Comparison of ENCODE assay signal across 9 cellular contexts in genomic region chr1:1004780-1005697, GRCh38. TPM values are rescaled to one million over a fixed set of nuclear protein-coding genes. Genes with fewer than 3 reads are reported as not detected.
A peak's percentile ranks its signal among the peaks of the same experiment; 100 is the strongest.
DNase-seq lines count a peak whose midpoint lies in the region; ATAC-seq, FAIRE-seq and TF ChIP-seq lines count a peak whose summit lies in the region.
"Had no signal": no experiment of that assay in that cellular context is flagged by ENCODE, and none has a peak within 500 bp of the region (broad histone marks: within the 10 kb centered on the region; RNA-seq: fewer than 3 reads in every experiment).

No MANE protein-coding gene starts in this region.

- WGBS in HepG2 (ENCODE audit: low lambda C conversion rate) = 18% methylated on average over 16 of the region's 21 CpGs

- 0 out of 2 replicates have a peak, but pooled peaks have one; percentile 38 for TF ChIP-seq RAD21 in HepG2 (CRISPR knock-in tag; IDR thresholded peaks at IDR 0.05)

- H3K27me3 Mint-ChIP-seq in activated T-helper 17 cell treated with anti-CD3 and anti-CD28 coated beads, Interleukin-2, amount 50 U/mL, for 72 hours = peaks cover 17% of the 10 kb centered on the region

- POLR2A ChIA-PET in HepG2 (lab: Yijun Ruan, JAX) (interaction anchor here (1.0 to 4.1 kb wide), 7 partner anchors 8 to 59 kb away, joined by 3 to 61 read pairs (median 7); partner anchors contain the start of genes AGRN and ISG15), GM10248 (lab: Yijun Ruan, JAX) (no interaction called here)

- peak; percentile 62 for FAIRE-seq in HepG2 (lab: Jason Lieb, UNC)

- no peak overlapping the region for H3K27ac Mint-ChIP-seq in activated T-helper 17 cell treated with anti-CD3 and anti-CD28 coated beads, Interleukin-2, amount 50 U/mL, for 72 hours

- no peaks in the 10 kb centered on the region for H4K20me1 ChIP-seq in HepG2 (ENCODE audit: insufficient read depth, low read length)

- no peaks in the 10 kb centered on the region for H3K9me3 Mint-ChIP-seq in activated T-helper 17 cell treated with anti-CD3 and anti-CD28 coated beads, Interleukin-2, amount 50 U/mL, for 72 hours

- H2AFZ ChIP-seq in HepG2 (ENCODE audit: low read length) = no peak overlapping the region

- peak overlapping the region; percentile 77 for H3K9ac ChIP-seq in HepG2 (ENCODE audit: insufficient read depth, low read depth, low read length)

- ATAC-seq in activated T-helper 17 cell treated with anti-CD3 and anti-CD28 coated beads, Interleukin-2, amount 50 U/mL, for 72 hours (replicated peaks) = no peak
- ATAC-seq in HepG2 (peak; percentile 45), HG03521 (IDR thresholded peaks at IDR 0.05; ENCODE audit: unreplicated experiment) (no peak), GM18519 (IDR thresholded peaks at IDR 0.05; ENCODE audit: low FRiP score, unreplicated experiment) (no peak)

- H3K4me3 Mint-ChIP-seq in activated T-helper 17 cell treated with anti-CD3 and anti-CD28 coated beads, Interleukin-2, amount 50 U/mL, for 72 hours = peak overlapping the region; percentile 36

- intact Hi-C loops in HepG2 (cut with micrococcal nuclease; ENCODE audit: unreplicated experiment) = loop anchor here (10.0 kb wide), 1 partner anchor 230 kb away; the partner anchor contains the start of genes B3GALT6 and SDF4

- TF ChIP-seq CTCF in HepG2 (CRISPR knock-in tag; IDR thresholded peaks at IDR 0.05) (no peak; the same call in 1 of the 2 replicates), GM10248 (IDR thresholded peaks at IDR 0.05; ENCODE audit: control extremely low read depth, extremely low read depth, low read depth, missing control alignments) (no peak)

- H3K4me3 ChIP-seq in HepG2 (replicated peaks in 1 of 3; ENCODE audit: insufficient read depth in 1 of 3, low read depth in 2 of 3, low read length in 3 of 3) = peak overlapping the region; percentile 56 to 77 (median 70)
- H3K4me3 ChIP-seq: dorsolateral prefrontal cortex had no signal

- peak; percentile 66 for DNase-seq in AG08396 (ENCODE audit: low spot score)
- peak; percentile 64 for DNase-seq in HK-2 (ENCODE audit: unreplicated experiment)
- no peak for DNase-seq in HepG2 (ENCODE audit: low spot score)
- no peak for DNase-seq in NK-92 treated with Interleukin-12 subunit alpha and Interleukin-12 subunit beta, amount 100 ng/mL, for 24 hours (lab: John Stamatoyannopoulos, UW)
- no peak for DNase-seq in GM10248 (ENCODE audit: extremely low spot score)

- 0 out of 4 replicates have a peak, but pooled peaks of 1 of the 2 experiments have one; percentile 6 for TF ChIP-seq EP300 in HepG2 (IDR thresholded peaks at IDR 0.05; ENCODE audit: low read depth in 2 of 2, low read length in 2 of 2)
- TF ChIP-seq EP300 in HepG2 (CRISPR knock-in tag; IDR thresholded peaks at IDR 0.05; ENCODE audit: borderline replicate concordance) = no peak

- H3K9me3 ChIP-seq in HepG2 (ENCODE audit: low read length) = no peaks in the 10 kb centered on the region

- peaks cover 12% of the 10 kb centered on the region for H3K79me2 ChIP-seq in HepG2 (ENCODE audit: insufficient read depth, low read length)

- BruUV-seq in HepG2 (replicated peaks; lab: Mats Ljungman, UMichigan) = no TSS peak

- in situ Hi-C loops in HepG2 (cut with HindIII; ENCODE audit: extremely low pct_ligation_motif_present, low pct_unique_long_range_greater_than_20kb) = no loop called here

- H3K27ac ChIP-seq in HepG2 (ENCODE audit: extremely low read length, insufficient read depth, low read length) = peak overlapping the region; percentile 88

- no peaks in the 10 kb centered on the region for H3K27me3 ChIP-seq in HepG2 (ENCODE audit: control insufficient read depth in 1 of 2, insufficient read depth in 2 of 2, low read length in 2 of 2)

- H3K4me1 ChIP-seq in HepG2 (ENCODE audit: insufficient read depth, low read length) = peaks cover 54% of the 10 kb centered on the region

- H3K36me3 Mint-ChIP-seq in activated T-helper 17 cell treated with anti-CD3 and anti-CD28 coated beads, Interleukin-2, amount 50 U/mL, for 72 hours (ENCODE audit: low read depth) = peaks cover 4% of the 10 kb centered on the region

- peaks cover 11% of the 10 kb centered on the region for H3K4me1 Mint-ChIP-seq in activated T-helper 17 cell treated with anti-CD3 and anti-CD28 coated beads, Interleukin-2, amount 50 U/mL, for 72 hours

- peak overlapping the region; percentile 87 for H3K4me2 ChIP-seq in HepG2 (ENCODE audit: low read depth, low read length)

- CTCF ChIA-PET in HepG2 (lab: Yijun Ruan, JAX; ENCODE audit: low intra/inter-chr PET ratio, low total read pairs) = no interaction called here
- CTCF ChIA-PET in GM10248 (lab: Yijun Ruan, JAX) = interaction anchor here (1.5 to 5.6 kb wide), 5 partner anchors 9 to 58 kb away, joined by 4 to 54 read pairs (median 6); no protein-coding TSS in a partner anchor

- TF ChIP-seq POLR2A in HepG2 (IDR thresholded peaks at IDR 0.05; ENCODE audit: insufficient read depth in 1 of 2, low read depth in 2 of 2, low read length in 2 of 2) = 0 out of 4 replicates have a peak, but pooled peaks of 1 of the 2 experiments have one; percentile 31

- no peaks in the 10 kb centered on the region for H3K36me3 ChIP-seq in HepG2 (replicated peaks in 1 of 2; ENCODE audit: control insufficient read depth in 1 of 2, insufficient read depth in 2 of 2, low read length in 2 of 2)

RNA-seq across cellular contexts. Expression of gene HES4, which starts 5.1 kb away (rescaled TPM):
- total RNA-seq in activated T-helper 17 cell treated with anti-CD3 and anti-CD28 coated beads, Interleukin-2, amount 50 U/mL, for 72 hours = 1 to 10 TPM in 1 of 2 donors, not detected in 1; 2.5 TPM
- 4.4 and 8.8 TPM in 2 replicates for total RNA-seq in HepG2 (2016; rRNA removed; fragmentation: Illumina TruSeq; extraction: Trizol)
- 16.5 and 25.5 TPM in 2 replicates for total RNA-seq in HepG2 (2016; cell fraction: cytosol; rRNA removed; fragmentation: Illumina TruSeq; extraction: Trizol; ENCODE audit: low read depth)
- 3.4 and 7.9 TPM in 2 replicates for total RNA-seq in HepG2 (2016; cell fraction: insoluble cytoplasmic fraction; rRNA removed; fragmentation: Illumina TruSeq; extraction: Trizol)
- total RNA-seq in HepG2 (2016; cell fraction: membrane; rRNA removed; fragmentation: Illumina TruSeq; extraction: Trizol) = 13.5 and 18.3 TPM in 2 replicates
- 6.5 and 8.0 TPM in 2 replicates for total RNA-seq in HepG2 (2016; cell fraction: nucleus; rRNA removed; fragmentation: Illumina TruSeq; extraction: Trizol)
- 10.6 and 17.6 TPM in 2 replicates for polyA plus RNA-seq in HepG2 (2011; rRNA removed)
- polyA plus RNA-seq in HepG2 (2011; cell fraction: cytosol; rRNA removed) = 11.6 and 28.6 TPM in 2 replicates
- 190 and 210 TPM in 2 replicates for polyA plus RNA-seq in HepG2 (2011; cell fraction: nucleus; rRNA removed)
- polyA plus RNA-seq in HepG2 (2012) = 4.3 and 7.0 TPM in 2 replicates
- polyA plus RNA-seq in HepG2 (2016; cell fraction: cytosol; fragmentation: Illumina TruSeq; extraction: Trizol; ENCODE audit: low read depth) = 17.0 and 22.1 TPM in 2 replicates
- polyA plus RNA-seq in HepG2 (2016; cell fraction: insoluble cytoplasmic fraction; fragmentation: Illumina TruSeq; extraction: Trizol; ENCODE audit: low read depth) = 4.5 and 6.0 TPM in 2 replicates
- 10.6 and 11.4 TPM in 2 replicates for polyA plus RNA-seq in HepG2 (2016; cell fraction: membrane; fragmentation: Illumina TruSeq; extraction: Trizol; ENCODE audit: low read depth)
- 16.1 and 18.4 TPM in 2 replicates for polyA plus RNA-seq in HepG2 (2016; cell fraction: nucleus; fragmentation: Illumina TruSeq; extraction: Trizol; ENCODE audit: insufficient read depth, low read depth)
- 2.2 and 6.1 TPM in 2 replicates for polyA minus RNA-seq in HepG2 (2011; rRNA and poly(A)+ RNA removed; ENCODE audit: low replicate concordance)
- 6.4 and 8.5 TPM in 2 replicates for polyA minus RNA-seq in HepG2 (2011; cell fraction: cytosol; rRNA and poly(A)+ RNA removed)
- 4.6 and 8.9 TPM in 2 replicates for polyA minus RNA-seq in HepG2 (2011; cell fraction: nucleus; rRNA and poly(A)+ RNA removed)

RNA-seq across cellular contexts. Expression of gene ISG15, which starts 8.3 kb away (rescaled TPM):
- total RNA-seq in activated T-helper 17 cell treated with anti-CD3 and anti-CD28 coated beads, Interleukin-2, amount 50 U/mL, for 72 hours = 10 to 100 TPM; 13.5 to 36.5 TPM
- total RNA-seq in HepG2 (2016; rRNA removed; fragmentation: Illumina TruSeq; extraction: Trizol) = 54.9 and 68.4 TPM in 2 replicates
- 17.4 and 19.2 TPM in 2 replicates for total RNA-seq in HepG2 (2016; cell fraction: cytosol; rRNA removed; fragmentation: Illumina TruSeq; extraction: Trizol; ENCODE audit: low read depth)
- 52.2 and 77.4 TPM in 2 replicates for total RNA-seq in HepG2 (2016; cell fraction: insoluble cytoplasmic fraction; rRNA removed; fragmentation: Illumina TruSeq; extraction: Trizol)
- 17.7 and 18.1 TPM in 2 replicates for total RNA-seq in HepG2 (2016; cell fraction: membrane; rRNA removed; fragmentation: Illumina TruSeq; extraction: Trizol)
- total RNA-seq in HepG2 (2016; cell fraction: nucleus; rRNA removed; fragmentation: Illumina TruSeq; extraction: Trizol) = 18.3 and 23.3 TPM in 2 replicates
- polyA plus RNA-seq in HepG2 (2011; rRNA removed) = 42.1 and 63.7 TPM in 2 replicates
- polyA plus RNA-seq in HepG2 (2011; cell fraction: cytosol; rRNA removed) = 49.9 and 81.6 TPM in 2 replicates
- polyA plus RNA-seq in HepG2 (2011; cell fraction: nucleus; rRNA removed) = 24.5 and 32.4 TPM in 2 replicates
- polyA plus RNA-seq in HepG2 (2012) = 19.4 and 39.7 TPM in 2 replicates
- 13.7 and 17.3 TPM in 2 replicates for polyA plus RNA-seq in HepG2 (2016; cell fraction: cytosol; fragmentation: Illumina TruSeq; extraction: Trizol; ENCODE audit: low read depth)
- 47.3 and 49.3 TPM in 2 replicates for polyA plus RNA-seq in HepG2 (2016; cell fraction: insoluble cytoplasmic fraction; fragmentation: Illumina TruSeq; extraction: Trizol; ENCODE audit: low read depth)
- polyA plus RNA-seq in HepG2 (2016; cell fraction: membrane; fragmentation: Illumina TruSeq; extraction: Trizol; ENCODE audit: low read depth) = 10.1 and 12.3 TPM in 2 replicates
- 22.7 and 27.6 TPM in 2 replicates for polyA plus RNA-seq in HepG2 (2016; cell fraction: nucleus; fragmentation: Illumina TruSeq; extraction: Trizol; ENCODE audit: insufficient read depth, low read depth)
- polyA minus RNA-seq in HepG2 (2011; rRNA and poly(A)+ RNA removed; ENCODE audit: low replicate concordance) = 24.2 and 34.4 TPM in 2 replicates
- 11.4 and 13.3 TPM in 2 replicates for polyA minus RNA-seq in HepG2 (2011; cell fraction: cytosol; rRNA and poly(A)+ RNA removed)
- polyA minus RNA-seq in HepG2 (2011; cell fraction: nucleus; rRNA and poly(A)+ RNA removed) = 2.1 and 5.1 TPM in 2 replicates

RNA-seq across cellular contexts. Expression of gene AGRN, which starts 14.9 kb away (rescaled TPM):
- 10 to 100 TPM; 12.1 to 87.6 TPM for total RNA-seq in activated T-helper 17 cell treated with anti-CD3 and anti-CD28 coated beads, Interleukin-2, amount 50 U/mL, for 72 hours
- total RNA-seq in HepG2 (2016; rRNA removed; fragmentation: Illumina TruSeq; extraction: Trizol) = 7.3 and 29.8 TPM in 2 replicates
- 2.7 and 2.9 TPM in 2 replicates for total RNA-seq in HepG2 (2016; cell fraction: cytosol; rRNA removed; fragmentation: Illumina TruSeq; extraction: Trizol; ENCODE audit: low read depth)
- total RNA-seq in HepG2 (2016; cell fraction: insoluble cytoplasmic fraction; rRNA removed; fragmentation: Illumina TruSeq; extraction: Trizol) = 5.9 and 28.3 TPM in 2 replicates
- 4.9 and 5.0 TPM in 2 replicates for total RNA-seq in HepG2 (2016; cell fraction: membrane; rRNA removed; fragmentation: Illumina TruSeq; extraction: Trizol)
- total RNA-seq in HepG2 (2016; cell fraction: nucleus; rRNA removed; fragmentation: Illumina TruSeq; extraction: Trizol) = 36.4 and 50.3 TPM in 2 replicates
- 65.2 and 82.7 TPM in 2 replicates for polyA plus RNA-seq in HepG2 (2011; rRNA removed)
- polyA plus RNA-seq in HepG2 (2011; cell fraction: cytosol; rRNA removed) = 37.7 and 58.0 TPM in 2 replicates
- 667 and 906 TPM in 2 replicates for polyA plus RNA-seq in HepG2 (2011; cell fraction: nucleus; rRNA removed)
- polyA plus RNA-seq in HepG2 (2012) = 77.8 and 101 TPM in 2 replicates
- 1.4 and 1.5 TPM in 2 replicates for polyA plus RNA-seq in HepG2 (2016; cell fraction: cytosol; fragmentation: Illumina TruSeq; extraction: Trizol; ENCODE audit: low read depth)
- 10.7 and 15.5 TPM in 2 replicates for polyA plus RNA-seq in HepG2 (2016; cell fraction: insoluble cytoplasmic fraction; fragmentation: Illumina TruSeq; extraction: Trizol; ENCODE audit: low read depth)
- 3.2 and 3.6 TPM in 2 replicates for polyA plus RNA-seq in HepG2 (2016; cell fraction: membrane; fragmentation: Illumina TruSeq; extraction: Trizol; ENCODE audit: low read depth)
- 125 and 134 TPM in 2 replicates for polyA plus RNA-seq in HepG2 (2016; cell fraction: nucleus; fragmentation: Illumina TruSeq; extraction: Trizol; ENCODE audit: insufficient read depth, low read depth)
- polyA minus RNA-seq in HepG2 (2011; rRNA and poly(A)+ RNA removed; ENCODE audit: low replicate concordance) = 23.8 and 86.8 TPM in 2 replicates
- polyA minus RNA-seq in HepG2 (2011; cell fraction: cytosol; rRNA and poly(A)+ RNA removed) = 41.3 and 50.7 TPM in 2 replicates
- 80.3 and 86.4 TPM in 2 replicates for polyA minus RNA-seq in HepG2 (2011; cell fraction: nucleus; rRNA and poly(A)+ RNA removed)

RNA-seq across cellular contexts. Expression of gene PERM1, which starts 23.1 kb away (rescaled TPM):
- not detected for total RNA-seq in activated T-helper 17 cell treated with anti-CD3 and anti-CD28 coated beads, Interleukin-2, amount 50 U/mL, for 72 hours
- total RNA-seq in HepG2 (2016; rRNA removed; fragmentation: Illumina TruSeq; extraction: Trizol) = 0.04 TPM in 1 of 2 replicates, not detected in the other
- not detected in 2 replicates for total RNA-seq in HepG2 (2016; cell fraction: cytosol; rRNA removed; fragmentation: Illumina TruSeq; extraction: Trizol; ENCODE audit: low read depth)
- not detected in 2 replicates for total RNA-seq in HepG2 (2016; cell fraction: insoluble cytoplasmic fraction; rRNA removed; fragmentation: Illumina TruSeq; extraction: Trizol)
- not detected in 2 replicates for total RNA-seq in HepG2 (2016; cell fraction: membrane; rRNA removed; fragmentation: Illumina TruSeq; extraction: Trizol)
- not detected in 2 replicates for total RNA-seq in HepG2 (2016; cell fraction: nucleus; rRNA removed; fragmentation: Illumina TruSeq; extraction: Trizol)
- 0.29 and 0.38 TPM in 2 replicates for polyA plus RNA-seq in HepG2 (2011; rRNA removed)
- polyA plus RNA-seq in HepG2 (2011; cell fraction: cytosol; rRNA removed) = 0.17 and 0.32 TPM in 2 replicates
- 2.3 and 2.6 TPM in 2 replicates for polyA plus RNA-seq in HepG2 (2011; cell fraction: nucleus; rRNA removed)
- polyA plus RNA-seq in HepG2 (2012) = 0.44 TPM in 2 replicates
- not detected in 2 replicates for polyA plus RNA-seq in HepG2 (2016; cell fraction: cytosol; fragmentation: Illumina TruSeq; extraction: Trizol; ENCODE audit: low read depth)
- polyA plus RNA-seq in HepG2 (2016; cell fraction: insoluble cytoplasmic fraction; fragmentation: Illumina TruSeq; extraction: Trizol; ENCODE audit: low read depth) = not detected in 2 replicates
- polyA plus RNA-seq in HepG2 (2016; cell fraction: membrane; fragmentation: Illumina TruSeq; extraction: Trizol; ENCODE audit: low read depth) = not detected in 2 replicates
- not detected in 2 replicates for polyA plus RNA-seq in HepG2 (2016; cell fraction: nucleus; fragmentation: Illumina TruSeq; extraction: Trizol; ENCODE audit: insufficient read depth, low read depth)
- polyA minus RNA-seq in HepG2 (2011; rRNA and poly(A)+ RNA removed; ENCODE audit: low replicate concordance) = 0.09 and 2.7 TPM in 2 replicates
- polyA minus RNA-seq in HepG2 (2011; cell fraction: cytosol; rRNA and poly(A)+ RNA removed) = 0.44 and 0.59 TPM in 2 replicates
- polyA minus RNA-seq in HepG2 (2011; cell fraction: nucleus; rRNA and poly(A)+ RNA removed) = 0.99 and 1.2 TPM in 2 replicates

RNA-seq across cellular contexts. Expression of gene PLEKHN1, which starts 38.8 kb away (rescaled TPM):
- 1 to 10 TPM; 2.8 to 6.3 TPM for total RNA-seq in activated T-helper 17 cell treated with anti-CD3 and anti-CD28 coated beads, Interleukin-2, amount 50 U/mL, for 72 hours
- 0.21 and 0.42 TPM in 2 replicates for total RNA-seq in HepG2 (2016; rRNA removed; fragmentation: Illumina TruSeq; extraction: Trizol)
- not detected in 2 replicates for total RNA-seq in HepG2 (2016; cell fraction: cytosol; rRNA removed; fragmentation: Illumina TruSeq; extraction: Trizol; ENCODE audit: low read depth)
- total RNA-seq in HepG2 (2016; cell fraction: insoluble cytoplasmic fraction; rRNA removed; fragmentation: Illumina TruSeq; extraction: Trizol) = 0.31 and 0.48 TPM in 2 replicates
- 0.15 and 0.17 TPM in 2 replicates for total RNA-seq in HepG2 (2016; cell fraction: membrane; rRNA removed; fragmentation: Illumina TruSeq; extraction: Trizol)
- total RNA-seq in HepG2 (2016; cell fraction: nucleus; rRNA removed; fragmentation: Illumina TruSeq; extraction: Trizol) = 0.59 and 0.63 TPM in 2 replicates
- polyA plus RNA-seq in HepG2 (2011; rRNA removed) = 0.58 and 0.59 TPM in 2 replicates
- polyA plus RNA-seq in HepG2 (2011; cell fraction: cytosol; rRNA removed) = 0.13 and 0.23 TPM in 2 replicates
- polyA plus RNA-seq in HepG2 (2011; cell fraction: nucleus; rRNA removed) = 13.2 and 15.5 TPM in 2 replicates
- 0.51 and 0.55 TPM in 2 replicates for polyA plus RNA-seq in HepG2 (2012)
- polyA plus RNA-seq in HepG2 (2016; cell fraction: cytosol; fragmentation: Illumina TruSeq; extraction: Trizol; ENCODE audit: low read depth) = 0.05 and 0.09 TPM in 2 replicates
- 0.29 and 0.48 TPM in 2 replicates for polyA plus RNA-seq in HepG2 (2016; cell fraction: insoluble cytoplasmic fraction; fragmentation: Illumina TruSeq; extraction: Trizol; ENCODE audit: low read depth)
- polyA plus RNA-seq in HepG2 (2016; cell fraction: membrane; fragmentation: Illumina TruSeq; extraction: Trizol; ENCODE audit: low read depth) = 0.13 and 0.29 TPM in 2 replicates
- polyA plus RNA-seq in HepG2 (2016; cell fraction: nucleus; fragmentation: Illumina TruSeq; extraction: Trizol; ENCODE audit: insufficient read depth, low read depth) = 2.6 and 2.7 TPM in 2 replicates
- 0.26 and 0.54 TPM in 2 replicates for polyA minus RNA-seq in HepG2 (2011; rRNA and poly(A)+ RNA removed; ENCODE audit: low replicate concordance)
- polyA minus RNA-seq in HepG2 (2011; cell fraction: cytosol; rRNA and poly(A)+ RNA removed) = 0.53 TPM in 1 of 2 replicates, not detected in the other
- 1.8 and 1.9 TPM in 2 replicates for polyA minus RNA-seq in HepG2 (2011; cell fraction: nucleus; rRNA and poly(A)+ RNA removed)

Comparison
In these comparisons a context has a peak if more than half of its experiments do, and no peak if none do; other contexts are left out.
1. DNase-seq: peak in AG08396 (single experiment) and HK-2 (single experiment); none in HepG2 (single experiment), NK-92 treated with Interleukin-12 subunit alpha and Interleukin-12 subunit beta, amount 100 ng/mL, for 24 hours (single experiment) and GM10248 (single experiment).